15 cellular contexts compared by ENCODE assay signal in genomic region chr3:188043891-188044290, GRCh38.
"Had no signal": no experiment of that assay in that cellular context is flagged by ENCODE, and none has a peak within 500 bp of the region (broad histone marks: within the 10 kb centered on the region; RNA-seq: fewer than 3 reads in every experiment).

No MANE protein-coding gene starts in this region.

- ATAC-seq: heart right ventricle, left lung, T-helper 17 cell had no signal

- H3K9me3 Mint-ChIP-seq: memory B cell, nephron had no signal

- DNase-seq: activated CD4-positive, CD25-positive, alpha-beta regulatory T cell treated with anti-CD3 and anti-CD28 coated beads, Interleukin-2, amount 50 U/mL, for 72 hours; activated gamma-delta T cell; activated T-cell treated with anti-CD3 and anti-CD28 coated beads, Interleukin-2, amount 50 U/mL, for 1 hour; adrenal gland; caudate nucleus; effector CD4-positive, alpha-beta T cell; foreskin melanocyte; heart right ventricle; islet precursor cell; left lung; stimulated activated CD4-positive, alpha-beta T cell treated with anti-CD3 and anti-CD28 coated beads, Interleukin-4, amount 100 ng/mL, for 1 hour; T-helper 17 cell; tibial artery had no signal

- H3K4me3 Mint-ChIP-seq: memory B cell, nephron, T-helper 17 cell had no signal

- H3K4me1 Mint-ChIP-seq: memory B cell, nephron had no signal

- H3K27ac Mint-ChIP-seq: memory B cell, T-helper 17 cell had no signal

- H3K27me3 Mint-ChIP-seq: T-helper 17 cell had no signal
